In genomic region chr1:113375878-113376277, GRCh38 we compare ENCODE assay signal across 1 cellular context.
TF ChIP-seq lines count a peak whose summit lies in the region.

No MANE protein-coding gene starts in this region.

TF ChIP-seq in WTC11, 78 proteins besides CTCF, POLR2A, EP300 and RAD21 (continued from another document):
- TF ChIP-seq RORB (CRISPR knock-in tag; IDR thresholded peaks at IDR 0.05) = no peak
- TF ChIP-seq NFATC4 (CRISPR knock-in tag; IDR thresholded peaks at IDR 0.05) = no peak
- no peak for TF ChIP-seq ZNF317 (CRISPR knock-in tag; IDR thresholded peaks at IDR 0.05; ENCODE audit: borderline replicate concordance, low read depth)
- no peak for TF ChIP-seq PRRX2 (CRISPR knock-in tag; IDR thresholded peaks at IDR 0.05)
- no peak for TF ChIP-seq CREB1 (CRISPR knock-in tag; IDR thresholded peaks at IDR 0.05)
- TF ChIP-seq ZNF219 (CRISPR knock-in tag; IDR thresholded peaks at IDR 0.05; ENCODE audit: borderline replicate concordance) = no peak
- TF ChIP-seq ATF1 (CRISPR knock-in tag; IDR thresholded peaks at IDR 0.05) = no peak
- TF ChIP-seq ZNF396 (CRISPR knock-in tag; IDR thresholded peaks at IDR 0.05; ENCODE audit: borderline replicate concordance) = no peak
- no peak for TF ChIP-seq ZNF138 (CRISPR knock-in tag; conservative IDR thresholded peaks at IDR 0.05)
- TF ChIP-seq, protein P1, sequence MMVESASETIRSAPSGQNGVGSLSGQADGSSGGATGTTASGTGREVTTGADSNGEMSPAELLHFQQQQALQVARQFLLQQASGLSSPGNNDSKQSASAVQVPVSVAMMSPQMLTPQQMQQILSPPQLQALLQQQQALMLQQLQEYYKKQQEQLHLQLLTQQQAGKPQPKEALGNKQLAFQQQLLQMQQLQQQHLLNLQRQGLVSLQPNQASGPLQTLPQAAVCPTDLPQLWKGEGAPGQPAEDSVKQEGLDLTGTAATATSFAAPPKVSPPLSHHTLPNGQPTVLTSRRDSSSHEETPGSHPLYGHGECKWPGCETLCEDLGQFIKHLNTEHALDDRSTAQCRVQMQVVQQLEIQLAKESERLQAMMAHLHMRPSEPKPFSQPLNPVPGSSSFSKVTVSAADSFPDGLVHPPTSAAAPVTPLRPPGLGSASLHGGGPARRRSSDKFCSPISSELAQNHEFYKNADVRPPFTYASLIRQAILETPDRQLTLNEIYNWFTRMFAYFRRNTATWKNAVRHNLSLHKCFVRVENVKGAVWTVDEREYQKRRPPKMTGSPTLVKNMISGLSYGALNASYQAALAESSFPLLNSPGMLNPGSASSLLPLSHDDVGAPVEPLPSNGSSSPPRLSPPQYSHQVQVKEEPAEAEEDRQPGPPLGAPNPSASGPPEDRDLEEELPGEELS (CRISPR knock-in tag; IDR thresholded peaks at IDR 0.05) = no peak
- no peak for TF ChIP-seq FOXJ3 (CRISPR knock-in tag; IDR thresholded peaks at IDR 0.05; ENCODE audit: borderline replicate concordance)
- TF ChIP-seq E2F4 (CRISPR knock-in tag; IDR thresholded peaks at IDR 0.05; ENCODE audit: borderline replicate concordance, low read depth) = no peak
